ENCODE assay signal across 1 cellular context in genomic region chr2:2757764-2758163, GRCh38.
TF ChIP-seq lines count a peak whose summit lies in the region.

No MANE protein-coding gene starts in this region.

TF ChIP-seq in HepG2, 621 proteins besides CTCF, POLR2A, EP300 and RAD21 (continued from another document):
- TF ChIP-seq HMGXB3 (CRISPR knock-in tag; IDR thresholded peaks at IDR 0.05; ENCODE audit: borderline replicate concordance) = no peak
TF ChIP-seq in HepG2: peak in this region for 0.
